Comparison of ENCODE assay signal across 1 cellular context in genomic region chr20:20710443-20710842, GRCh38.
TF ChIP-seq lines count a peak whose summit lies in the region.

No MANE protein-coding gene starts in this region.

TF ChIP-seq in K562, 482 proteins besides CTCF, POLR2A, EP300 and RAD21:
- TF ChIP-seq, protein P1, sequence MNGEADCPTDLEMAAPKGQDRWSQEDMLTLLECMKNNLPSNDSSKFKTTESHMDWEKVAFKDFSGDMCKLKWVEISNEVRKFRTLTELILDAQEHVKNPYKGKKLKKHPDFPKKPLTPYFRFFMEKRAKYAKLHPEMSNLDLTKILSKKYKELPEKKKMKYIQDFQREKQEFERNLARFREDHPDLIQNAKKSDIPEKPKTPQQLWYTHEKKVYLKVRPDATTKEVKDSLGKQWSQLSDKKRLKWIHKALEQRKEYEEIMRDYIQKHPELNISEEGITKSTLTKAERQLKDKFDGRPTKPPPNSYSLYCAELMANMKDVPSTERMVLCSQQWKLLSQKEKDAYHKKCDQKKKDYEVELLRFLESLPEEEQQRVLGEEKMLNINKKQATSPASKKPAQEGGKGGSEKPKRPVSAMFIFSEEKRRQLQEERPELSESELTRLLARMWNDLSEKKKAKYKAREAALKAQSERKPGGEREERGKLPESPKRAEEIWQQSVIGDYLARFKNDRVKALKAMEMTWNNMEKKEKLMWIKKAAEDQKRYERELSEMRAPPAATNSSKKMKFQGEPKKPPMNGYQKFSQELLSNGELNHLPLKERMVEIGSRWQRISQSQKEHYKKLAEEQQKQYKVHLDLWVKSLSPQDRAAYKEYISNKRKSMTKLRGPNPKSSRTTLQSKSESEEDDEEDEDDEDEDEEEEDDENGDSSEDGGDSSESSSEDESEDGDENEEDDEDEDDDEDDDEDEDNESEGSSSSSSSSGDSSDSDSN (IDR thresholded peaks at IDR 0.05; ENCODE audit: borderline replicate concordance in 1 of 2, low read depth in 2 of 2, low read length in 2 of 2) = no peak
- TF ChIP-seq, protein P2, sequence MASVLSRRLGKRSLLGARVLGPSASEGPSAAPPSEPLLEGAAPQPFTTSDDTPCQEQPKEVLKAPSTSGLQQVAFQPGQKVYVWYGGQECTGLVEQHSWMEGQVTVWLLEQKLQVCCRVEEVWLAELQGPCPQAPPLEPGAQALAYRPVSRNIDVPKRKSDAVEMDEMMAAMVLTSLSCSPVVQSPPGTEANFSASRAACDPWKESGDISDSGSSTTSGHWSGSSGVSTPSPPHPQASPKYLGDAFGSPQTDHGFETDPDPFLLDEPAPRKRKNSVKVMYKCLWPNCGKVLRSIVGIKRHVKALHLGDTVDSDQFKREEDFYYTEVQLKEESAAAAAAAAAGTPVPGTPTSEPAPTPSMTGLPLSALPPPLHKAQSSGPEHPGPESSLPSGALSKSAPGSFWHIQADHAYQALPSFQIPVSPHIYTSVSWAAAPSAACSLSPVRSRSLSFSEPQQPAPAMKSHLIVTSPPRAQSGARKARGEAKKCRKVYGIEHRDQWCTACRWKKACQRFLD (CRISPR knock-in tag; IDR thresholded peaks at IDR 0.05) = no peak
- TF ChIP-seq, protein P3, sequence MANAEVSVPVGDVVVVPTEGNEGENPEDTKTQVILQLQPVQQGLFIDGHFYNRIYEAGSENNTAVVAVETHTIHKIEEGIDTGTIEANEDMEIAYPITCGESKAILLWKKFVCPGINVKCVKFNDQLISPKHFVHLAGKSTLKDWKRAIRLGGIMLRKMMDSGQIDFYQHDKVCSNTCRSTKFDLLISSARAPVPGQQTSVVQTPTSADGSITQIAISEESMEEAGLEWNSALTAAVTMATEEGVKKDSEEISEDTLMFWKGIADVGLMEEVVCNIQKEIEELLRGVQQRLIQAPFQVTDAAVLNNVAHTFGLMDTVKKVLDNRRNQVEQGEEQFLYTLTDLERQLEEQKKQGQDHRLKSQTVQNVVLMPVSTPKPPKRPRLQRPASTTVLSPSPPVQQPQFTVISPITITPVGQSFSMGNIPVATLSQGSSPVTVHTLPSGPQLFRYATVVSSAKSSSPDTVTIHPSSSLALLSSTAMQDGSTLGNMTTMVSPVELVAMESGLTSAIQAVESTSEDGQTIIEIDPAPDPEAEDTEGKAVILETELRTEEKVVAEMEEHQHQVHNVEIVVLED (CRISPR knock-in tag; IDR thresholded peaks at IDR 0.05) = no peak
- TF ChIP-seq, protein P4, sequence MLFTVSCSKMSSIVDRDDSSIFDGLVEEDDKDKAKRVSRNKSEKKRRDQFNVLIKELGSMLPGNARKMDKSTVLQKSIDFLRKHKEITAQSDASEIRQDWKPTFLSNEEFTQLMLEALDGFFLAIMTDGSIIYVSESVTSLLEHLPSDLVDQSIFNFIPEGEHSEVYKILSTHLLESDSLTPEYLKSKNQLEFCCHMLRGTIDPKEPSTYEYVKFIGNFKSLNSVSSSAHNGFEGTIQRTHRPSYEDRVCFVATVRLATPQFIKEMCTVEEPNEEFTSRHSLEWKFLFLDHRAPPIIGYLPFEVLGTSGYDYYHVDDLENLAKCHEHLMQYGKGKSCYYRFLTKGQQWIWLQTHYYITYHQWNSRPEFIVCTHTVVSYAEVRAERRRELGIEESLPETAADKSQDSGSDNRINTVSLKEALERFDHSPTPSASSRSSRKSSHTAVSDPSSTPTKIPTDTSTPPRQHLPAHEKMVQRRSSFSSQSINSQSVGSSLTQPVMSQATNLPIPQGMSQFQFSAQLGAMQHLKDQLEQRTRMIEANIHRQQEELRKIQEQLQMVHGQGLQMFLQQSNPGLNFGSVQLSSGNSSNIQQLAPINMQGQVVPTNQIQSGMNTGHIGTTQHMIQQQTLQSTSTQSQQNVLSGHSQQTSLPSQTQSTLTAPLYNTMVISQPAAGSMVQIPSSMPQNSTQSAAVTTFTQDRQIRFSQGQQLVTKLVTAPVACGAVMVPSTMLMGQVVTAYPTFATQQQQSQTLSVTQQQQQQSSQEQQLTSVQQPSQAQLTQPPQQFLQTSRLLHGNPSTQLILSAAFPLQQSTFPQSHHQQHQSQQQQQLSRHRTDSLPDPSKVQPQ (CRISPR knock-in tag; IDR thresholded peaks at IDR 0.05; ENCODE audit: borderline replicate concordance) = no peak
- no peak for TF ChIP-seq ZNF24 (IDR thresholded peaks at IDR 0.05)
- TF ChIP-seq, protein P5, sequence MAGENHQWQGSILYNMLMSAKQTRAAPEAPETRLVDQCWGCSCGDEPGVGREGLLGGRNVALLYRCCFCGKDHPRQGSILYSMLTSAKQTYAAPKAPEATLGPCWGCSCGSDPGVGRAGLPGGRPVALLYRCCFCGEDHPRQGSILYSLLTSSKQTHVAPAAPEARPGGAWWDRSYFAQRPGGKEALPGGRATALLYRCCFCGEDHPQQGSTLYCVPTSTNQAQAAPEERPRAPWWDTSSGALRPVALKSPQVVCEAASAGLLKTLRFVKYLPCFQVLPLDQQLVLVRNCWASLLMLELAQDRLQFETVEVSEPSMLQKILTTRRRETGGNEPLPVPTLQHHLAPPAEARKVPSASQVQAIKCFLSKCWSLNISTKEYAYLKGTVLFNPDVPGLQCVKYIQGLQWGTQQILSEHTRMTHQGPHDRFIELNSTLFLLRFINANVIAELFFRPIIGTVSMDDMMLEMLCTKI (IDR thresholded peaks at IDR 0.05; ENCODE audit: partially characterized antibody) = no peak
- TF ChIP-seq HINFP (tag; conservative IDR thresholded peaks at IDR 0.05; ENCODE audit: low read depth) = no peak
- TF ChIP-seq CHD2 (IDR thresholded peaks at IDR 0.05; ENCODE audit: low read depth, low read length) = no peak
TF ChIP-seq in K562: peak in this region for 0.
